ENCODE assay signal across 12 cellular contexts in the genomic region with DNA sequence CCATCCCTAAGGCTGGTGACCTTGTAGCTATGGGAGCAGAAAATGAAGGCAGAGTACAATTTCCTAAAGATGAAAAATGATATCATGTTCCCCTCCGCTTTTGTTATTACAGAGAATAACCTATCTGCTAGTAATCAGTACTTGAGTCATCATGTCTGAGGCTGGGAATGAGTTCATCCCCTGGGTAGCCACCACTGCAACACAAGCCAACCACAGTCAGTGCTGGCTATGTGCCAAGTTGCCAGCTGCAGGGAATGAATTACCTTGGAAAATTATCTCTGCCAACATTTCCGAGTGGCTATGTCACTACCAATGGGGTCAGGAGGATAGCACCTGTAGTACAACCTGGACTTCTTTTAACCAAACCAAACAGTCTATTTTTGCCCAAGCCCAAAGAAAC.
A peak's percentile ranks its signal among the peaks of the same experiment; 100 is the strongest.
DNase-seq lines count a peak whose midpoint lies in the region; TF ChIP-seq lines count a peak whose summit lies in the region.
"Had no signal": no experiment of that assay in that cellular context is flagged by ENCODE, and none has a peak within 500 bp of the region (broad histone marks: within the 10 kb centered on the region; RNA-seq: fewer than 3 reads in every experiment).

No MANE protein-coding gene starts in this region.

- H3K4me1 Mint-ChIP-seq in HFFc6 (ENCODE audit: low read depth): no peaks in the 10 kb centered on the region

- intact Hi-C loops in A673 (cut with micrococcal nuclease; ENCODE audit: unreplicated experiment): no loop called here

- H3K4me3 ChIP-seq in A673 (ENCODE audit: low read depth, low read length, poor library complexity, severe bottlenecking) (no peak overlapping the region), Peyer's patch (no peak overlapping the region)
- H3K4me3 ChIP-seq: BLaER1, stomach had no signal

- POLR2A ChIA-PET in A673 (lab: Charles Lee; ENCODE audit: low non-redundant PET): no interaction called here

- no peak overlapping the region for H3K27ac Mint-ChIP-seq in HFFc6

- TF ChIP-seq POLR2A in Peyer's patch (IDR thresholded peaks at IDR 0.05): no peak

- H3K27me3 Mint-ChIP-seq in HFFc6 (ENCODE audit: insufficient read depth): no peaks in the 10 kb centered on the region

- CTCF ChIA-PET in A673 (lab: Charles Lee): no interaction called here

- peaks cover 5% of the 10 kb centered on the region for H3K36me3 Mint-ChIP-seq in HFFc6 (ENCODE audit: low read depth)

- DNase-seq in Daoy (ENCODE audit: low read depth) (peak; percentile 2), NCI-H2081 treated with DMSO at 0.1 percent for 48 hours (lab: John Stamatoyannopoulos, UW) (peak; percentile 92), SHP77 (lab: John Stamatoyannopoulos, UW) (peak; percentile 72 to 84), glomerular endothelial cell (ENCODE audit: extremely low read depth, low read depth, low spot score) (peak; percentile 50), A673 (ENCODE audit: low spot score) (no peak), Peyer's patch (no peak), HFFc6 (no peak)
- DNase-seq in stimulated activated CD4-positive, alpha-beta T cell treated with anti-CD3 and anti-CD28 coated beads, Interleukin-4, amount 100 ng/mL, for 24 hours: no peak
- DNase-seq: effector memory CD4-positive, alpha-beta T cell; MM.1S; stomach had no signal

- TF ChIP-seq CTCF in A673 (conservative IDR thresholded peaks at IDR 0.05; ENCODE audit: low read depth, low read length) (no peak), Peyer's patch (IDR thresholded peaks at IDR 0.05) (no peak), HFFc6 (IDR thresholded peaks at IDR 0.05) (no peak)

- BruUV-seq in A673 (replicated peaks; lab: Mats Ljungman, UMichigan): no TSS peak

- H3K4me1 ChIP-seq in A673 (ENCODE audit: insufficient read depth, low read length, poor library complexity, severe bottlenecking) (no peaks in the 10 kb centered on the region), Peyer's patch (no peaks in the 10 kb centered on the region)
- H3K4me1 ChIP-seq: BLaER1, stomach had no signal

- H3K9me3 Mint-ChIP-seq in HFFc6: peaks cover 39% of the 10 kb centered on the region

- H3K27ac ChIP-seq in A673 (ENCODE audit: low read depth, low read length, poor library complexity, severe bottlenecking): no peak overlapping the region
- H3K27ac ChIP-seq in Peyer's patch: no peak overlapping the region
- H3K27ac ChIP-seq: BLaER1, stomach had no signal

- H3K9me3 ChIP-seq in A673 (ENCODE audit: low read depth, low read length, poor library complexity, severe bottlenecking): peaks cover 15% of the 10 kb centered on the region
- H3K9me3 ChIP-seq in Peyer's patch: no peaks in the 10 kb centered on the region
- H3K9me3 ChIP-seq: BLaER1, stomach had no signal

- no peak overlapping the region for H3K4me3 Mint-ChIP-seq in HFFc6

- H3K36me3 ChIP-seq in A673 (ENCODE audit: insufficient read depth, low read length, poor library complexity, severe bottlenecking): no peaks in the 10 kb centered on the region
- no peaks in the 10 kb centered on the region for H3K36me3 ChIP-seq in Peyer's patch
- H3K36me3 ChIP-seq: BLaER1, stomach had no signal

- H3K27me3 ChIP-seq in A673 (replicated peaks; ENCODE audit: insufficient read depth, low read depth, low read length, poor library complexity) (no peaks in the 10 kb centered on the region), Peyer's patch (no peaks in the 10 kb centered on the region)
- H3K27me3 ChIP-seq: BLaER1, stomach had no signal

Comparison
In these comparisons a context has a peak if more than half of its experiments do, and no peak if none do; other contexts are left out.
1. DNase-seq: peak in Daoy (single experiment), NCI-H2081 treated with DMSO at 0.1 percent for 48 hours (single experiment), SHP77 (2 of 2) and glomerular endothelial cell (single experiment); none in stimulated activated CD4-positive, alpha-beta T cell treated with anti-CD3 and anti-CD28 coated beads, Interleukin-4, amount 100 ng/mL, for 24 hours (single experiment), A673 (single experiment), Peyer's patch (0 of 3) and HFFc6 (single experiment).